Comparison of ENCODE assay signal across 19 cellular contexts in genomic region chr14:54688229-54688628, GRCh38.
DNase-seq lines count a peak whose midpoint lies in the region; ATAC-seq lines count a peak whose summit lies in the region.
"Had no signal": no experiment of that assay in that cellular context is flagged by ENCODE, and none has a peak within 500 bp of the region (broad histone marks: within the 10 kb centered on the region; RNA-seq: fewer than 3 reads in every experiment).

No MANE protein-coding gene starts in this region.

- no peak overlapping the region for H3K27ac Mint-ChIP-seq in activated naive CD4-positive, alpha-beta T cell treated with anti-CD3 and anti-CD28 coated beads, Interleukin-2, amount 50 U/mL, for 72 hours
- no peak overlapping the region for H3K27ac Mint-ChIP-seq in activated T-helper 17 cell treated with anti-CD3 and anti-CD28 coated beads, Interleukin-2, amount 50 U/mL, for 72 hours
- H3K27ac Mint-ChIP-seq: activated T-helper 2 cell treated with anti-CD3 and anti-CD28 coated beads, Interferon-gamma antibody, Interleukin-2, Interleukin-4, amounts not matched to agents 10 μg/mL and 5 μg/mL and 100 μg/mL, durations not matched to agents 14 hours and 24 hours and 36 hours had no signal

- no peak overlapping the region for H3K4me3 Mint-ChIP-seq in activated T-helper 17 cell treated with anti-CD3 and anti-CD28 coated beads, Interleukin-2, amount 50 U/mL, for 72 hours

- peak in 1 of 2 donors; percentile 25 for DNase-seq in activated naive CD4-positive, alpha-beta T cell treated with anti-CD3 and anti-CD28 coated beads, Interleukin-2, amount 50 U/mL, for 72 hours (ENCODE audit: low spot score in 2 of 2)
- no peak for DNase-seq in activated naive CD4-positive, alpha-beta T cell (lab: John Stamatoyannopoulos, UW)
- no peak for DNase-seq in mesenchymal stem cell
- DNase-seq in superior temporal gyrus (ENCODE audit: extremely low spot score): peak; percentile 63
- DNase-seq in SW 1271 (lab: John Stamatoyannopoulos, UW): no peak
- DNase-seq in DMS153 (lab: John Stamatoyannopoulos, UW): no peak
- DNase-seq: activated CD4-positive, CD25-positive, alpha-beta regulatory T cell treated with anti-CD3 and anti-CD28 coated beads, Interleukin-2, amount 50 U/mL, for 72 hours; EL; foreskin melanocyte; NCI-H1417; NCI-H2171; NCI-H748 treated with DMSO at 0.1 percent for 48 hours; PC-9; stimulated activated naive CD4-positive, alpha-beta T cell treated with Interleukin-2 at 50 U/mL for 16 hours had no signal

- peak overlapping the region; percentile 91 for H3K9ac ChIP-seq in mesenchymal stem cell (ENCODE audit: low read length)

- H3K79me1 ChIP-seq in mesenchymal stem cell (replicated peaks; ENCODE audit: low read length, poor library complexity, severe bottlenecking): peaks cover 35% of the 10 kb centered on the region

- H2AK5ac ChIP-seq in mesenchymal stem cell (ENCODE audit: low read length, severe bottlenecking): peak overlapping the region; percentile 3

- peaks cover 0 to 4% of the 10 kb centered on the region in 2 experiments for H3K36me3 ChIP-seq in mesenchymal stem cell (ENCODE audit: control insufficient read depth in 1 of 2, insufficient read depth in 2 of 2, low read depth in 1 of 2, low read length in 2 of 2)

- H3K27ac ChIP-seq in mesenchymal stem cell (ENCODE audit: low read length, poor library complexity, severe bottlenecking): no peak overlapping the region
- H3K27ac ChIP-seq: PC-9, SK-N-MC had no signal

- no peak overlapping the region for H2BK15ac ChIP-seq in mesenchymal stem cell (ENCODE audit: low read depth, poor library complexity, severe bottlenecking)

- H4K91ac ChIP-seq in mesenchymal stem cell (ENCODE audit: low read length): no peak overlapping the region

- no peak overlapping the region for H3K4ac ChIP-seq in mesenchymal stem cell (ENCODE audit: low read depth in 1 of 2, low read length in 2 of 2)

- WGBS in mesenchymal stem cell: 93% methylated on average over 7 of the region's 10 CpGs

- no peak overlapping the region for H3K4me2 ChIP-seq in mesenchymal stem cell (ENCODE audit: low read length, poor library complexity, severe bottlenecking)
- H3K4me2 ChIP-seq: PC-9 had no signal

- no peak overlapping the region for H3K14ac ChIP-seq in mesenchymal stem cell (ENCODE audit: low read length in 2 of 2)

- no peak overlapping the region for H3K18ac ChIP-seq in mesenchymal stem cell (ENCODE audit: low read depth in 1 of 2, low read length in 2 of 2)

- H3K36me3 Mint-ChIP-seq in activated naive CD4-positive, alpha-beta T cell treated with anti-CD3 and anti-CD28 coated beads, Interleukin-2, amount 50 U/mL, for 72 hours: peaks cover 0 to 13% of the 10 kb centered on the region in 2 donors
- no peaks in the 10 kb centered on the region for H3K36me3 Mint-ChIP-seq in activated T-helper 17 cell treated with anti-CD3 and anti-CD28 coated beads, Interleukin-2, amount 50 U/mL, for 72 hours (ENCODE audit: low read depth)

- peak; percentile 58 to 92 for ATAC-seq in activated naive CD4-positive, alpha-beta T cell treated with anti-CD3 and anti-CD28 coated beads, Interleukin-2, amount 50 U/mL, for 72 hours
- peak; percentile 78 for ATAC-seq in activated T-helper 17 cell treated with anti-CD3 and anti-CD28 coated beads, Interleukin-2, amount 50 U/mL, for 72 hours (replicated peaks)
- no peak for ATAC-seq in HG03460 (IDR thresholded peaks at IDR 0.05; ENCODE audit: unreplicated experiment)
- ATAC-seq: HCT116 had no signal

- H3K23ac ChIP-seq in mesenchymal stem cell (ENCODE audit: low read length in 2 of 2): no peak overlapping the region

- H2BK120ac ChIP-seq in mesenchymal stem cell (ENCODE audit: low read depth, low read length): no peak overlapping the region

- H3K4me1 ChIP-seq in mesenchymal stem cell (ENCODE audit: control insufficient read depth, insufficient read depth, low read depth, low read length): peaks cover 21% of the 10 kb centered on the region

- H3K4me3 ChIP-seq in mesenchymal stem cell (ENCODE audit: insufficient read depth in 1 of 2, low read depth in 1 of 2, low read length in 2 of 2): no peak overlapping the region
- H3K4me3 ChIP-seq: PC-9, SK-N-MC had no signal

- H2BK5ac ChIP-seq in mesenchymal stem cell (ENCODE audit: low read depth, low read length, poor library complexity, severe bottlenecking): no peak overlapping the region

- H2BK12ac ChIP-seq in mesenchymal stem cell (ENCODE audit: low read length in 2 of 2): no peak overlapping the region

- no peaks in the 10 kb centered on the region for H3K9me3 ChIP-seq in mesenchymal stem cell (ENCODE audit: control insufficient read depth, low read length)

- no peak overlapping the region for H2AFZ ChIP-seq in mesenchymal stem cell (ENCODE audit: low read depth, low read length)
- H2AFZ ChIP-seq: PC-9 had no signal

- no peaks in the 10 kb centered on the region for H3K27me3 ChIP-seq in mesenchymal stem cell (ENCODE audit: control insufficient read depth in 1 of 2, insufficient read depth in 1 of 2, low read length in 2 of 2)

- no peaks in the 10 kb centered on the region for H3K9me3 Mint-ChIP-seq in activated naive CD4-positive, alpha-beta T cell treated with anti-CD3 and anti-CD28 coated beads, Interleukin-2, amount 50 U/mL, for 72 hours
- no peaks in the 10 kb centered on the region for H3K9me3 Mint-ChIP-seq in activated T-helper 17 cell treated with anti-CD3 and anti-CD28 coated beads, Interleukin-2, amount 50 U/mL, for 72 hours
- H3K9me3 Mint-ChIP-seq: activated T-helper 2 cell treated with anti-CD3 and anti-CD28 coated beads, Interferon-gamma antibody, Interleukin-2, Interleukin-4, amounts not matched to agents 10 μg/mL and 5 μg/mL and 100 μg/mL, durations not matched to agents 14 hours and 24 hours and 36 hours had no signal

- H3K4me1 Mint-ChIP-seq in activated T-helper 17 cell treated with anti-CD3 and anti-CD28 coated beads, Interleukin-2, amount 50 U/mL, for 72 hours: peaks cover 7% of the 10 kb centered on the region

- peaks cover 12% of the 10 kb centered on the region for H3K27me3 Mint-ChIP-seq in activated T-helper 17 cell treated with anti-CD3 and anti-CD28 coated beads, Interleukin-2, amount 50 U/mL, for 72 hours

- no peak overlapping the region for H4K8ac ChIP-seq in mesenchymal stem cell (ENCODE audit: low read length)
